In the genomic region with DNA sequence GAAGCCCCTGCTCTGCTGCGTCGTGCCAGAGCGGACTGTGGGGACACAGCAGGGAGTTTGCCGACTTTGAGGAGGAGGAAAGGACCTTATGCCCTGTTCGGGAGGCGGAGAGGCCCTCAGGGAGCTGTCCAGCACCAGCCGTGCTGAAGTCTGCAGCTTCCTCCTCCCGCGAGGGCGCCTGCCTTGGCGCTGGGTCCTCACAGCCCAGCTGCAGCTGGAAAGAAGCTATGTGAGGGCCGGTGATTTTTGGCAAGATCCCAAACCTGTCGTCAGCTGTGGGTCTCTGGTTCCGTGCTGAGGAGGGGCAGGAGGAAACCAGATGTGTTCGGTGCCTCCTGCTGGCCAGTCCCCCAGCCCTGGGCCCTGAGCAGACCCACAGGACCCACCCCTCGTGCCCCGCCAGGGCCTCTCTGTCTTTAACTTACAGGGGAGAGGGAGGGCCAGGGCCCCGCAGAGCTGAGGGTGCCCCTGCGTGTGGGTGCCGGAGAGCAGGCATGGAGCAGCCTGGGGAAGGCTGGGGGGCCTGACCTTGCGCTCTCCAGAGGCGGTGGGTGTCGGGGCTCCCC, we compare ENCODE assay signal across 7 cellular contexts. TPM values are rescaled to one million over a fixed set of nuclear protein-coding genes. Genes with fewer than 3 reads are reported as not detected.
A peak's percentile ranks its signal among the peaks of the same experiment; 100 is the strongest.
DNase-seq lines count a peak whose midpoint lies in the region; ATAC-seq and TF ChIP-seq lines count a peak whose summit lies in the region.

No MANE protein-coding gene starts in this region.

- WGBS in gastroesophageal sphincter (ENCODE audit: low coverage in 1 of 2), 2 donors: 10% methylated on average over 4 of the region's 23 CpGs; no CpG with 5 or more reads in 1 of the 2 donors

- TF ChIP-seq CTCF in GM13977 (IDR thresholded peaks at IDR 0.05; ENCODE audit: extremely low read depth, insufficient read depth, missing control alignments) (no peak), gastroesophageal sphincter (IDR thresholded peaks at IDR 0.05) (no peak)

- TF ChIP-seq POLR2A in gastroesophageal sphincter (IDR thresholded peaks at IDR 0.05): no peak

- no peak for TF ChIP-seq EP300 in gastroesophageal sphincter (IDR thresholded peaks at IDR 0.05)

- no peak overlapping the region for H3K27ac ChIP-seq in gastroesophageal sphincter

- H3K4me1 ChIP-seq in gastroesophageal sphincter: no peaks in the 10 kb centered on the region

- in situ Hi-C loops in GM13977 (cut with MboI; ENCODE audit: low pct_unique_long_range_greater_than_20kb, low sequenced_read_pairs, unreplicated experiment): no loop called here

- H3K36me3 ChIP-seq in gastroesophageal sphincter: no peaks in the 10 kb centered on the region

- DNase-seq in GM13977 (ENCODE audit: low spot score) (peak; percentile 85), NCI-H2196 (lab: John Stamatoyannopoulos, UW; ENCODE audit: unreplicated experiment) (peak; percentile 64), pons (ENCODE audit: low spot score) (peak; percentile 66), NCI-H1048 (lab: John Stamatoyannopoulos, UW) (no peak)
- peak; percentile 54 to 64 for DNase-seq in activated T-cell treated with anti-CD3 and anti-CD28 coated beads, Interleukin-2, amount 50 U/mL, for 48 hours

- no peaks in the 10 kb centered on the region for H3K9me3 ChIP-seq in gastroesophageal sphincter

- no peak overlapping the region for H3K4me3 ChIP-seq in gastroesophageal sphincter

- peaks cover 95% of the 10 kb centered on the region for H3K27me3 ChIP-seq in gastroesophageal sphincter

- peak; percentile 30 for ATAC-seq in gastroesophageal sphincter
- no peak for ATAC-seq in HG03095 (IDR thresholded peaks at IDR 0.05; ENCODE audit: unreplicated experiment)

RNA-seq across cellular contexts. Expression of a gene that starts 12.0 kb away (rescaled TPM):
- total RNA-seq in gastroesophageal sphincter: 1 to 10 TPM; 1.4 to 8.6 (median 2.0) TPM
